In genomic region chr3:58092516-58092915, GRCh38 we compare ENCODE assay signal across 19 cellular contexts.
A peak's percentile ranks its signal among the peaks of the same experiment; 100 is the strongest.
DNase-seq lines count a peak whose midpoint lies in the region; ATAC-seq, FAIRE-seq and TF ChIP-seq lines count a peak whose summit lies in the region.
"Had no signal": no experiment of that assay in that cellular context is flagged by ENCODE, and none has a peak within 500 bp of the region (broad histone marks: within the 10 kb centered on the region; RNA-seq: fewer than 3 reads in every experiment).

No MANE protein-coding gene starts in this region.

- dilution Hi-C loops in endothelial cell of umbilical vein (cut with MboI; ENCODE audit: extremely low pct_ligation_motif_present, low sequenced_read_pairs) = loop anchor here (10.0 kb wide), 1 partner anchor 62 kb away; no protein-coding TSS in a partner anchor

- H3K9ac ChIP-seq in endothelial cell of umbilical vein (replicated peaks; ENCODE audit: extremely low read depth, insufficient read depth, low read length) = no peak overlapping the region
- no peak overlapping the region for H3K9ac ChIP-seq in HepG2 (ENCODE audit: insufficient read depth, low read depth, low read length)
- H3K9ac ChIP-seq: SK-N-SH had no signal

- H3K79me2 ChIP-seq in endothelial cell of umbilical vein (ENCODE audit: control insufficient read depth, insufficient read depth, low read length) (peaks cover 94% of the 10 kb centered on the region), HepG2 (ENCODE audit: insufficient read depth, low read length) (peaks cover 39% of the 10 kb centered on the region)

- CTCF ChIA-PET in endothelial cell of umbilical vein (lab: Charles Lee) (interaction anchor here (1.4 to 2.2 kb wide), 2 partner anchors 69 to 85 kb away, joined by 3 to 7 read pairs; no protein-coding TSS in a partner anchor), HepG2 (lab: Yijun Ruan, JAX; ENCODE audit: low intra/inter-chr PET ratio, low total read pairs) (no interaction called here)

- FAIRE-seq in endothelial cell of umbilical vein (lab: Jason Lieb, UNC) (no peak), HepG2 (lab: Jason Lieb, UNC) (no peak)
- FAIRE-seq: GM12891, K562 had no signal

- ATAC-seq in RWPE2 (ENCODE audit: low read depth) = no peak
- ATAC-seq in HepG2 = no peak
- ATAC-seq: K562 had no signal

- H3K27ac ChIP-seq in RWPE2 (ENCODE audit: poor library complexity, severe bottlenecking) = peak overlapping the region; percentile 43
- peak overlapping the region; percentile 8 for H3K27ac ChIP-seq in endothelial cell of umbilical vein (ENCODE audit: insufficient read depth, low read depth, low read length)
- no peak overlapping the region for H3K27ac ChIP-seq in HepG2 (ENCODE audit: extremely low read length, insufficient read depth, low read length)
- H3K27ac ChIP-seq in substantia nigra (ENCODE audit: low read depth, low read length, poor library complexity, severe bottlenecking) = no peak overlapping the region
- H3K27ac ChIP-seq: 22Rv1 had no signal

- H4K20me1 ChIP-seq in endothelial cell of umbilical vein (replicated peaks; ENCODE audit: control insufficient read depth, extremely low read depth, insufficient read depth, low read length) = no peaks in the 10 kb centered on the region
- H4K20me1 ChIP-seq in HepG2 (ENCODE audit: insufficient read depth, low read length) = peaks cover 5% of the 10 kb centered on the region; the same call in 1 of the 2 replicates

- no peak overlapping the region for H2AFZ ChIP-seq in endothelial cell of umbilical vein (ENCODE audit: low read depth, low read length)
- no peak overlapping the region for H2AFZ ChIP-seq in HepG2 (ENCODE audit: low read length)

- in situ Hi-C loops in HepG2 (cut with HindIII; ENCODE audit: extremely low pct_ligation_motif_present, low pct_unique_long_range_greater_than_20kb) = no loop called here

- 99% methylated on average over 4 of the region's 4 CpGs for WGBS in HepG2 (ENCODE audit: low lambda C conversion rate)

- H3K9me3 ChIP-seq in RWPE2 (ENCODE audit: severe bottlenecking) (no peaks in the 10 kb centered on the region), endothelial cell of umbilical vein (replicated peaks; ENCODE audit: control insufficient read depth, insufficient read depth, low read length) (no peaks in the 10 kb centered on the region), HepG2 (ENCODE audit: low read length) (no peaks in the 10 kb centered on the region)
- H3K9me3 ChIP-seq: SK-N-SH had no signal

- no TSS peak for BruUV-seq in endothelial cell of umbilical vein (replicated peaks; lab: Mats Ljungman, UMichigan)
- BruUV-seq in HepG2 (replicated peaks; lab: Mats Ljungman, UMichigan) = no TSS peak

- POLR2A ChIA-PET in endothelial cell of umbilical vein (lab: Charles Lee) (interaction anchor here (1.0 kb wide), 1 partner anchor 51 kb away, joined by 3 read pairs; no protein-coding TSS in a partner anchor), HepG2 (lab: Yijun Ruan, JAX) (interaction anchor here (1.4 kb wide), 1 partner anchor 11 kb away, joined by 4 read pairs; no protein-coding TSS in a partner anchor)

- H3K4me2 ChIP-seq in endothelial cell of umbilical vein (ENCODE audit: insufficient read depth, low read length) (no peak overlapping the region), HepG2 (ENCODE audit: low read depth, low read length) (no peak overlapping the region)
- H3K4me2 ChIP-seq: SK-N-SH had no signal

- H3K9me1 ChIP-seq in endothelial cell of umbilical vein (replicated peaks; ENCODE audit: control insufficient read depth, extremely low read depth, insufficient read depth, low read length) = no peaks in the 10 kb centered on the region

- TF ChIP-seq POLR2A in endothelial cell of umbilical vein (IDR thresholded peaks at IDR 0.05; ENCODE audit: low read depth, low read length) (no peak), HepG2 (IDR thresholded peaks at IDR 0.05; ENCODE audit: insufficient read depth in 1 of 2, low read depth in 2 of 2, low read length in 2 of 2) (no peak)

- peaks cover 100% of the 10 kb centered on the region for H3K36me3 ChIP-seq in RWPE2 (ENCODE audit: low read depth)
- H3K36me3 ChIP-seq in endothelial cell of umbilical vein (ENCODE audit: control insufficient read depth in 2 of 2, extremely low read depth in 1 of 2, insufficient read depth in 2 of 2, low read length in 2 of 2) = peaks cover 33 to 35% of the 10 kb centered on the region in 2 experiments
- H3K36me3 ChIP-seq in HepG2 (replicated peaks in 1 of 2; ENCODE audit: control insufficient read depth in 1 of 2, insufficient read depth in 2 of 2, low read length in 2 of 2) = peaks cover 27 to 72% of the 10 kb centered on the region in 2 experiments

- TF ChIP-seq EP300 in HepG2 (IDR thresholded peaks at IDR 0.05; ENCODE audit: low read depth in 2 of 2, low read length in 2 of 2) = no peak
- no peak for TF ChIP-seq EP300 in HepG2 (CRISPR knock-in tag; IDR thresholded peaks at IDR 0.05; ENCODE audit: borderline replicate concordance)

- peak; percentile 17 for DNase-seq in DMS 273 (lab: John Stamatoyannopoulos, UW; ENCODE audit: unreplicated experiment)
- no peak for DNase-seq in DMS 273 treated with DMSO at 0.1 percent for 48 hours (lab: John Stamatoyannopoulos, UW)
- DNase-seq in RWPE2 (ENCODE audit: low spot score) = no peak
- no peak for DNase-seq in endothelial cell of umbilical vein (ENCODE audit: low read depth, low spot score)
- peak; percentile 46 for DNase-seq in iris pigment epithelial cell (ENCODE audit: low read depth)
- no peak for DNase-seq in HepG2 (ENCODE audit: low spot score)
- no peak for DNase-seq in NCI-H526 treated with DMSO at 0.1 percent for 48 hours (lab: John Stamatoyannopoulos, UW)
- DNase-seq in substantia nigra (lab: John Stamatoyannopoulos, UW) = no peak
- DNase-seq: DMS153, NCI-H1105, NCI-H2081 treated with DMSO at 0.1 percent for 48 hours, NCI-H510A treated with DMSO at 0.1 percent for 48 hours, NCI-H82, OCI-M1, SHP77 treated with DMSO at 0.1 percent for 48 hours, SK-N-SH had no signal

- H3K4me3 ChIP-seq in RWPE2 (ENCODE audit: severe bottlenecking) = no peak overlapping the region
- no peak overlapping the region for H3K4me3 ChIP-seq in endothelial cell of umbilical vein (replicated peaks in 1 of 3; ENCODE audit: insufficient read depth in 1 of 3, low read depth in 1 of 3, low read length in 3 of 3)
- no peak overlapping the region for H3K4me3 ChIP-seq in HepG2 (replicated peaks in 1 of 3; ENCODE audit: insufficient read depth in 1 of 3, low read depth in 2 of 3, low read length in 3 of 3)
- H3K4me3 ChIP-seq: K562 had no signal

- intact Hi-C loops in endothelial cell of umbilical vein (cut with micrococcal nuclease) = no loop called here
- intact Hi-C loops in HepG2 (cut with micrococcal nuclease; ENCODE audit: unreplicated experiment) = no loop called here

- H3K4me1 ChIP-seq in RWPE2 (ENCODE audit: insufficient read depth, poor library complexity, severe bottlenecking) = peaks cover 21% of the 10 kb centered on the region
- H3K4me1 ChIP-seq in endothelial cell of umbilical vein (ENCODE audit: control insufficient read depth, extremely low read depth, insufficient read depth, low read length) = peaks cover 6% of the 10 kb centered on the region
- no peaks in the 10 kb centered on the region for H3K4me1 ChIP-seq in HepG2 (ENCODE audit: insufficient read depth, low read length)

- H3K27me3 ChIP-seq in RWPE2 (ENCODE audit: insufficient read depth, poor library complexity, severe bottlenecking) (no peaks in the 10 kb centered on the region), endothelial cell of umbilical vein (ENCODE audit: control insufficient read depth in 2 of 2, insufficient read depth in 2 of 2, low read length in 2 of 2) (no peaks in the 10 kb centered on the region), HepG2 (ENCODE audit: control insufficient read depth in 1 of 2, insufficient read depth in 2 of 2, low read length in 2 of 2) (no peaks in the 10 kb centered on the region)

- TF ChIP-seq RAD21 in HepG2 (CRISPR knock-in tag; IDR thresholded peaks at IDR 0.05) = no peak

- no peak for TF ChIP-seq CTCF in RWPE2 (IDR thresholded peaks at IDR 0.05; ENCODE audit: poor library complexity, severe bottlenecking)
- TF ChIP-seq CTCF in endothelial cell of umbilical vein (IDR thresholded peaks at IDR 0.05; ENCODE audit: extremely low read depth in 1 of 2, insufficient read depth in 1 of 2, low read depth in 1 of 2, low read length in 2 of 2) = no peak
- TF ChIP-seq CTCF in HepG2 (CRISPR knock-in tag; IDR thresholded peaks at IDR 0.05) = no peak

TF ChIP-seq in endothelial cell of umbilical vein, 7 proteins besides CTCF, POLR2A, EP300 and RAD21:
- TF ChIP-seq FOS (IDR thresholded peaks at IDR 0.05; ENCODE audit: borderline replicate concordance, insufficient read depth, low read length) (no peak), POLR2AphosphoS5 (IDR thresholded peaks at IDR 0.05; ENCODE audit: insufficient read depth, low read depth, low read length) (no peak), EZH2 (IDR thresholded peaks at IDR 0.05; ENCODE audit: borderline replicate concordance, low read depth, low read length, severe bottlenecking) (no peak), GATA2 (IDR thresholded peaks at IDR 0.05; ENCODE audit: insufficient read depth, insufficient read length, low read depth, low read length) (no peak), JUN (IDR thresholded peaks at IDR 0.05; ENCODE audit: borderline replicate concordance, insufficient read depth, insufficient read length, low read depth) (no peak), MYC (IDR thresholded peaks at IDR 0.05; ENCODE audit: low read depth, low read length) (no peak)
- TF ChIP-seq, protein P1, sequence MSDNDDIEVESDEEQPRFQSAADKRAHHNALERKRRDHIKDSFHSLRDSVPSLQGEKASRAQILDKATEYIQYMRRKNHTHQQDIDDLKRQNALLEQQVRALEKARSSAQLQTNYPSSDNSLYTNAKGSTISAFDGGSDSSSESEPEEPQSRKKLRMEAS (IDR thresholded peaks at IDR 0.05; ENCODE audit: insufficient read depth, insufficient read length) = no peak
TF ChIP-seq in endothelial cell of umbilical vein: peak in this region for 0.

TF ChIP-seq in HepG2, 621 proteins besides CTCF, POLR2A, EP300 and RAD21 (continues in another document):
- TF ChIP-seq FLYWCH1 (CRISPR knock-in tag; IDR thresholded peaks at IDR 0.05) (no peak), KLF6 (CRISPR knock-in tag; IDR thresholded peaks at IDR 0.05) (no peak), ZNF101 (CRISPR knock-in tag; IDR thresholded peaks at IDR 0.05; ENCODE audit: borderline replicate concordance, low read depth) (no peak), U2AF2 (IDR thresholded peaks at IDR 0.05; ENCODE audit: low read depth, low read length) (no peak), ZNF891 (CRISPR knock-in tag; IDR thresholded peaks at IDR 0.05) (no peak), ZNF598 (CRISPR knock-in tag; IDR thresholded peaks at IDR 0.05; ENCODE audit: borderline replicate concordance) (no peak), E2F5 (CRISPR knock-in tag; conservative IDR thresholded peaks at IDR 0.05) (no peak)

Comparison
In these comparisons a context has a peak if more than half of its experiments do, and no peak if none do; other contexts are left out.
1. DNase-seq: peak in DMS 273 (single experiment) and iris pigment epithelial cell (single experiment); none in DMS 273 treated with DMSO at 0.1 percent for 48 hours (single experiment), RWPE2 (single experiment), endothelial cell of umbilical vein (single experiment), HepG2 (single experiment), NCI-H526 treated with DMSO at 0.1 percent for 48 hours (single experiment) and substantia nigra (0 of 49).
2. H3K27ac ChIP-seq: peak in RWPE2 (single experiment) and endothelial cell of umbilical vein (single experiment); none in HepG2 (single experiment) and substantia nigra (single experiment).